19 cellular contexts compared by ENCODE assay signal in the genomic region with DNA sequence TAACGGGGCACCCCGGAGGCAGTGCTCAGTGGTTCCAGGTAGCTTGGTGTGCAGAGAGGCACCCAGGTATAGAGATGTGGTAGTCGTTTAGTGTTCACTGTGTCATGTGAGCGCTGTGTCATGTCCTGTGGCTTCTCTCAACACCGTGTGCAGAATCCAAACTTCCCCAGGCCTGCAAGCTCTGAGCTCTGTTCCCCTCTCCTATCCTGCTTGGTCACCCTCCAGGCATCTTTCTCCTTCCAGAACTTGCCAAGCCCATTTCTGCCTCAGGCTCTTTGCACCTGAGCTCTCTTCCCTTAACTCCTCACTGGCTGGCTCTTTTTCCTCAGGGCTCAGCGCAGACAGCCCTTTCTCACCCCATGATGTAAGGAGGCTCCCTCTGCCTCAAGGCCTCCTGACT.
A peak's percentile ranks its signal among the peaks of the same experiment; 100 is the strongest.
DNase-seq lines count a peak whose midpoint lies in the region; ATAC-seq, FAIRE-seq and TF ChIP-seq lines count a peak whose summit lies in the region.
"Had no signal": no experiment of that assay in that cellular context is flagged by ENCODE, and none has a peak within 500 bp of the region (broad histone marks: within the 10 kb centered on the region; RNA-seq: fewer than 3 reads in every experiment).

No MANE protein-coding gene starts in this region.

- dilution Hi-C loops in keratinocyte (cut with MboI; ENCODE audit: extremely low pct_ligation_motif_present, low sequenced_read_pairs): no loop called here

- H3K4me2 ChIP-seq in keratinocyte (ENCODE audit: control insufficient read depth, extremely low read depth, insufficient read depth, low read depth, low read length): no peak overlapping the region

- peak; percentile 16 for DNase-seq in DMS53 (lab: John Stamatoyannopoulos, UW)
- no peak for DNase-seq in DMS53 treated with DMSO at 0.1 percent for 48 hours (lab: John Stamatoyannopoulos, UW; ENCODE audit: unreplicated experiment)
- peak; percentile 33 for DNase-seq in keratinocyte (ENCODE audit: low read depth, low spot score)
- no peak for DNase-seq in OCI-M1 (lab: John Stamatoyannopoulos, UW)
- DNase-seq in cerebellar cortex (ENCODE audit: low spot score): no peak
- DNase-seq: activated CD4-positive, alpha-beta T cell treated with anti-CD3 and anti-CD28 coated beads, Interleukin-2, amount 50 U/mL, for 4 hours; activated T-cell treated with anti-CD3 and anti-CD28 coated beads, Interleukin-2, amount 50 U/mL, for 72 hours; amniotic stem cell; endodermal cell; NCI-H524 treated with DMSO at 0.1 percent for 48 hours; stimulated activated CD4-positive, alpha-beta T cell treated with anti-CD3 and anti-CD28 coated beads, Interleukin-4, amount 100 ng/mL, for 1 hour had no signal

- H3K9me3 ChIP-seq in keratinocyte (ENCODE audit: control insufficient read depth, low read depth, low read length) (no peaks in the 10 kb centered on the region), stomach smooth muscle (ENCODE audit: control insufficient read depth in 2 of 2, low read length in 2 of 2) (no peaks in the 10 kb centered on the region)

- H3K27me3 Mint-ChIP-seq in activated T-helper 17 cell treated with anti-CD3 and anti-CD28 coated beads, Interleukin-2, amount 50 U/mL, for 72 hours: peaks cover 24% of the 10 kb centered on the region

- no peak for ATAC-seq in activated T-helper 17 cell treated with anti-CD3 and anti-CD28 coated beads, Interleukin-2, amount 50 U/mL, for 72 hours (replicated peaks)
- ATAC-seq in HG03175 (IDR thresholded peaks at IDR 0.05; ENCODE audit: unreplicated experiment): no peak
- ATAC-seq: left lobe of liver had no signal

- H2AFZ ChIP-seq in keratinocyte (ENCODE audit: control insufficient read depth, low read length): no peak overlapping the region

- peak overlapping the region; percentile 65 for H3K4me3 Mint-ChIP-seq in activated T-helper 17 cell treated with anti-CD3 and anti-CD28 coated beads, Interleukin-2, amount 50 U/mL, for 72 hours
- H3K4me3 Mint-ChIP-seq: endodermal cell had no signal

- H3K36me3 Mint-ChIP-seq in activated T-helper 17 cell treated with anti-CD3 and anti-CD28 coated beads, Interleukin-2, amount 50 U/mL, for 72 hours (ENCODE audit: low read depth): no peaks in the 10 kb centered on the region
- H3K36me3 Mint-ChIP-seq: CD14-positive monocyte had no signal

- H3K27ac ChIP-seq in keratinocyte (ENCODE audit: control insufficient read depth, insufficient read depth, low read length) (no peak overlapping the region), stomach smooth muscle (ENCODE audit: low read length) (peak overlapping the region; percentile 75)
- H3K27ac ChIP-seq: HL-60, SK-N-MC had no signal

- H3K27me3 ChIP-seq in keratinocyte (ENCODE audit: control insufficient read depth, extremely low read depth, insufficient read depth, low read length): peaks cover 4% of the 10 kb centered on the region
- no peaks in the 10 kb centered on the region for H3K27me3 ChIP-seq in stomach smooth muscle (ENCODE audit: control insufficient read depth in 1 of 2, insufficient read depth in 2 of 2, low read length in 2 of 2)

- H3K4me1 ChIP-seq in keratinocyte (ENCODE audit: control insufficient read depth, extremely low read depth, insufficient read depth, low read length) (peaks cover 18% of the 10 kb centered on the region), stomach smooth muscle (ENCODE audit: control insufficient read depth, insufficient read depth, low read length) (peaks cover 16% of the 10 kb centered on the region)

- H3K9me1 ChIP-seq in keratinocyte (ENCODE audit: control insufficient read depth, extremely low read depth, insufficient read depth, low read length): no peaks in the 10 kb centered on the region

- H3K36me3 ChIP-seq in keratinocyte (ENCODE audit: control insufficient read depth in 2 of 2, extremely low read depth in 1 of 2, insufficient read depth in 2 of 2, low read length in 2 of 2): no peaks in the 10 kb centered on the region
- H3K36me3 ChIP-seq in stomach smooth muscle (ENCODE audit: control insufficient read depth in 2 of 2, insufficient read depth in 2 of 2, low read length in 2 of 2): no peaks in the 10 kb centered on the region

- peaks cover 14% of the 10 kb centered on the region for H3K4me1 Mint-ChIP-seq in activated T-helper 17 cell treated with anti-CD3 and anti-CD28 coated beads, Interleukin-2, amount 50 U/mL, for 72 hours

- H3K79me2 ChIP-seq in keratinocyte (ENCODE audit: control insufficient read depth, insufficient read depth, low read length): no peaks in the 10 kb centered on the region

- no peak for TF ChIP-seq CTCF in keratinocyte (optimal IDR thresholded peaks at IDR 0.05 in 1 of 3, IDR thresholded peaks at IDR 0.05 in 1 of 3, conservative IDR thresholded peaks at IDR 0.05 in 1 of 3; ENCODE audit: extremely low read depth in 1 of 3, insufficient read depth in 2 of 3, low read length in 3 of 3)

- FAIRE-seq in keratinocyte (lab: Jason Lieb, UNC): no peak
- FAIRE-seq: H54 had no signal

- no peaks in the 10 kb centered on the region for H3K9me3 Mint-ChIP-seq in activated T-helper 17 cell treated with anti-CD3 and anti-CD28 coated beads, Interleukin-2, amount 50 U/mL, for 72 hours
- H3K9me3 Mint-ChIP-seq: endodermal cell had no signal

- H3K27ac Mint-ChIP-seq in activated T-helper 17 cell treated with anti-CD3 and anti-CD28 coated beads, Interleukin-2, amount 50 U/mL, for 72 hours: peak overlapping the region; percentile 20
- H3K27ac Mint-ChIP-seq: CD14-positive monocyte, endodermal cell had no signal

- H4K20me1 ChIP-seq in keratinocyte (ENCODE audit: control insufficient read depth, extremely low read depth, insufficient read depth, low read length): no peaks in the 10 kb centered on the region

- H3K9ac ChIP-seq in keratinocyte (ENCODE audit: control insufficient read depth, extremely low read depth, insufficient read depth, low read length) (no peak overlapping the region), stomach smooth muscle (ENCODE audit: low read length in 2 of 2) (peak overlapping the region in 1 of 2 donors; percentile 32)

- no peak overlapping the region for H3K4me3 ChIP-seq in keratinocyte (ENCODE audit: control insufficient read depth in 2 of 3, extremely low read depth in 1 of 3, insufficient read depth in 2 of 3, low read depth in 1 of 3, low read length in 3 of 3)
- peak overlapping the region; percentile 50 to 74 for H3K4me3 ChIP-seq in stomach smooth muscle (ENCODE audit: low read length in 2 of 2)

Comparison
In these comparisons a context has a peak if more than half of its experiments do, and no peak if none do; other contexts are left out.
1. DNase-seq: peak in DMS53 (single experiment) and keratinocyte (single experiment); none in DMS53 treated with DMSO at 0.1 percent for 48 hours (single experiment), OCI-M1 (single experiment) and cerebellar cortex (single experiment).
2. H3K4me3 ChIP-seq: peak in stomach smooth muscle (2 of 2); none in keratinocyte (0 of 3).